In the genomic region with DNA sequence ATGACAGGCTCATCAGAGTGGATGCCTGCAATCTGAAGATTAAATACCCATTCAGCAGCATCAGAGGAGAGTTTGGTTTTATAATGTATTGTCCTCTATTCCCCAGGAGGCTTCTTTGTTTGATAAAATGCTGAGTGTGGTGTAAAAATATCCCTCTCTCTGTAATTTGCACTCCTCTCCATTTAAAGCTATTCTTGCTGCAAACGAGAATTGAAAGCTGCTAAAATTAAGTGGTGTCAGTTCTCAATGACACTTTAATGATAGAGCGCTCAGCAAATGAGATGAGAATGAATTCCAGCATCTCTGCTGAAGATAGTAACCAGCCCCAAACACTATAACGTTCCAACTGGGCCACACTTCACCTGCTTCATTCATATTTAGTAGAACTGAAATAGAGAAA, we compare ENCODE assay signal across 14 cellular contexts.
DNase-seq lines count a peak whose midpoint lies in the region; ATAC-seq and TF ChIP-seq lines count a peak whose summit lies in the region.
"Had no signal": no experiment of that assay in that cellular context is flagged by ENCODE, and none has a peak within 500 bp of the region (broad histone marks: within the 10 kb centered on the region; RNA-seq: fewer than 3 reads in every experiment).

No MANE protein-coding gene starts in this region.

- H3K9me3 ChIP-seq in left ventricle myocardium inferior (replicated peaks) (no peaks in the 10 kb centered on the region), neural cell (ENCODE audit: low read length) (no peaks in the 10 kb centered on the region), left lung (no peaks in the 10 kb centered on the region)

- no peak overlapping the region for H3K4me3 ChIP-seq in left ventricle myocardium inferior
- H3K4me3 ChIP-seq in neural cell (ENCODE audit: low read length) = peak overlapping the region; percentile 42
- H3K4me3 ChIP-seq in left lung = no peak overlapping the region

- peak; percentile 89 for TF ChIP-seq EP300 in neural cell (conservative IDR thresholded peaks at IDR 0.05; ENCODE audit: poor library complexity, severe bottlenecking)

- H3K4me1 ChIP-seq in left ventricle myocardium inferior = no peaks in the 10 kb centered on the region
- no peaks in the 10 kb centered on the region for H3K4me1 ChIP-seq in left lung

- ATAC-seq in left ventricle myocardium superior (peak; percentile 11), left lung (no peak)

- no peak for DNase-seq in left ventricle myocardium superior
- no peak for DNase-seq in left ventricle myocardium inferior
- DNase-seq in NCI-H1417 treated with DMSO at 0.1 percent for 48 hours (lab: John Stamatoyannopoulos, UW) = peak; percentile 39
- DNase-seq in NCI-H69 (lab: John Stamatoyannopoulos, UW) = peak; percentile 80
- DNase-seq in islet precursor cell = no peak
- DNase-seq in DMS53 treated with DMSO at 0.1 percent for 48 hours (lab: John Stamatoyannopoulos, UW; ENCODE audit: unreplicated experiment) = no peak
- DNase-seq in left lung = no peak
- DNase-seq: ACHN, AML-193, GOT3, KG1, NCI-H446 treated with DMSO at 0.1 percent for 48 hours, SIG-M5 had no signal

- peak overlapping the region; percentile 30 for H3K9ac ChIP-seq in neural cell (ENCODE audit: low read length)

- H3K36me3 ChIP-seq in left ventricle myocardium inferior (no peaks in the 10 kb centered on the region), neural cell (ENCODE audit: insufficient read depth, low read length) (no peaks in the 10 kb centered on the region), left lung (no peaks in the 10 kb centered on the region)

- H3K4me2 ChIP-seq in neural cell (ENCODE audit: low read length) = peak overlapping the region; percentile 59

- intact Hi-C loops in left ventricle myocardium superior (cut with micrococcal nuclease) = no loop called here
- intact Hi-C loops in left ventricle myocardium inferior (cut with micrococcal nuclease) = no loop called here
- intact Hi-C loops in left lung (cut with DNase I) = no loop called here

- TF ChIP-seq RAD21 in neural cell (conservative IDR thresholded peaks at IDR 0.05) = no peak

- H3K79me2 ChIP-seq in neural cell (replicated peaks; ENCODE audit: insufficient read depth, low read length) = no peaks in the 10 kb centered on the region

- H4K20me1 ChIP-seq in neural cell (ENCODE audit: insufficient read depth) = no peaks in the 10 kb centered on the region

- TF ChIP-seq CTCF in left ventricle myocardium inferior (IDR thresholded peaks at IDR 0.05; ENCODE audit: borderline replicate concordance) (no peak), neural cell (IDR thresholded peaks at IDR 0.05; ENCODE audit: poor library complexity, severe bottlenecking) (no peak), left lung (IDR thresholded peaks at IDR 0.05) (no peak)

- H3K27me3 ChIP-seq in left ventricle myocardium inferior (ENCODE audit: low read depth) (no peaks in the 10 kb centered on the region), neural cell (ENCODE audit: insufficient read depth, low read depth, low read length) (no peaks in the 10 kb centered on the region), left lung (no peaks in the 10 kb centered on the region)

- H3F3A ChIP-seq in neural cell (ENCODE audit: insufficient read depth, low read length, poor library complexity, severe bottlenecking) = peaks cover 6% of the 10 kb centered on the region

- no peaks in the 10 kb centered on the region for H3K9me2 ChIP-seq in neural cell (ENCODE audit: insufficient read depth, low read length)

- H3K27ac ChIP-seq in left ventricle myocardium inferior (replicated peaks) (no peak overlapping the region), neural cell (ENCODE audit: low read length) (peak overlapping the region; percentile 69), left lung (no peak overlapping the region)

- no peak overlapping the region for H2AFZ ChIP-seq in neural cell (ENCODE audit: low read depth, low read length)

TF ChIP-seq in neural cell, 6 proteins besides CTCF, POLR2A, EP300 and RAD21:
- TF ChIP-seq, protein P1, sequence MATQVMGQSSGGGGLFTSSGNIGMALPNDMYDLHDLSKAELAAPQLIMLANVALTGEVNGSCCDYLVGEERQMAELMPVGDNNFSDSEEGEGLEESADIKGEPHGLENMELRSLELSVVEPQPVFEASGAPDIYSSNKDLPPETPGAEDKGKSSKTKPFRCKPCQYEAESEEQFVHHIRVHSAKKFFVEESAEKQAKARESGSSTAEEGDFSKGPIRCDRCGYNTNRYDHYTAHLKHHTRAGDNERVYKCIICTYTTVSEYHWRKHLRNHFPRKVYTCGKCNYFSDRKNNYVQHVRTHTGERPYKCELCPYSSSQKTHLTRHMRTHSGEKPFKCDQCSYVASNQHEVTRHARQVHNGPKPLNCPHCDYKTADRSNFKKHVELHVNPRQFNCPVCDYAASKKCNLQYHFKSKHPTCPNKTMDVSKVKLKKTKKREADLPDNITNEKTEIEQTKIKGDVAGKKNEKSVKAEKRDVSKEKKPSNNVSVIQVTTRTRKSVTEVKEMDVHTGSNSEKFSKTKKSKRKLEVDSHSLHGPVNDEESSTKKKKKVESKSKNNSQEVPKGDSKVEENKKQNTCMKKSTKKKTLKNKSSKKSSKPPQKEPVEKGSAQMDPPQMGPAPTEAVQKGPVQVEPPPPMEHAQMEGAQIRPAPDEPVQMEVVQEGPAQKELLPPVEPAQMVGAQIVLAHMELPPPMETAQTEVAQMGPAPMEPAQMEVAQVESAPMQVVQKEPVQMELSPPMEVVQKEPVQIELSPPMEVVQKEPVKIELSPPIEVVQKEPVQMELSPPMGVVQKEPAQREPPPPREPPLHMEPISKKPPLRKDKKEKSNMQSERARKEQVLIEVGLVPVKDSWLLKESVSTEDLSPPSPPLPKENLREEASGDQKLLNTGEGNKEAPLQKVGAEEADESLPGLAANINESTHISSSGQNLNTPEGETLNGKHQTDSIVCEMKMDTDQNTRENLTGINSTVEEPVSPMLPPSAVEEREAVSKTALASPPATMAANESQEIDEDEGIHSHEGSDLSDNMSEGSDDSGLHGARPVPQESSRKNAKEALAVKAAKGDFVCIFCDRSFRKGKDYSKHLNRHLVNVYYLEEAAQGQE (IDR thresholded peaks at IDR 0.05; ENCODE audit: borderline replicate concordance) = no peak
- peak; percentile 55 for TF ChIP-seq POLR2AphosphoS5 (IDR thresholded peaks at IDR 0.05)

Comparison
In these comparisons a context has a peak if more than half of its experiments do, and no peak if none do; other contexts are left out.
1. DNase-seq: peak in NCI-H1417 treated with DMSO at 0.1 percent for 48 hours (single experiment) and NCI-H69 (single experiment); none in left ventricle myocardium superior (single experiment), left ventricle myocardium inferior (single experiment), islet precursor cell (single experiment), DMS53 treated with DMSO at 0.1 percent for 48 hours (single experiment) and left lung (0 of 2).